11 cellular contexts compared by ENCODE assay signal in genomic region chr9:124593080-124594058, GRCh38.
DNase-seq lines count a peak whose midpoint lies in the region; ATAC-seq and TF ChIP-seq lines count a peak whose summit lies in the region.
"Had no signal": no experiment of that assay in that cellular context is flagged by ENCODE, and none has a peak within 500 bp of the region (broad histone marks: within the 10 kb centered on the region; RNA-seq: fewer than 3 reads in every experiment).

No MANE protein-coding gene starts in this region.

- H4K5ac ChIP-seq in H9 (ENCODE audit: insufficient read length, low read depth, low read length): no peak overlapping the region

- H4K8ac ChIP-seq in H9 (replicated peaks; ENCODE audit: insufficient read length, low read depth, low read length): no peak overlapping the region

- peaks cover 25% of the 10 kb centered on the region for H3K4me1 ChIP-seq in H9 (ENCODE audit: insufficient read depth, low read length)
- H3K4me1 ChIP-seq in SJCRH30: peaks cover 15% of the 10 kb centered on the region

- H3K9ac ChIP-seq in H9 (ENCODE audit: extremely low read depth, insufficient read length, low read length): peak overlapping the region; percentile 30

- no peak overlapping the region for H4K91ac ChIP-seq in H9 (ENCODE audit: insufficient read length, low read depth, low read length)

- no peak overlapping the region for H2BK15ac ChIP-seq in H9 (ENCODE audit: low read depth, low read length)

- H3K27ac ChIP-seq in H9 (ENCODE audit: insufficient read length, low read depth, low read length) (peak overlapping the region; percentile 89), SJCRH30 (peak overlapping the region; percentile 6; the same call in 1 of the 2 replicates)

- H2BK20ac ChIP-seq in H9 (ENCODE audit: low read depth, low read length, poor library complexity, severe bottlenecking): no peak overlapping the region

- no peak for ATAC-seq in GM19351 (IDR thresholded peaks at IDR 0.05; ENCODE audit: unreplicated experiment)
- no peak for ATAC-seq in left cardiac atrium
- ATAC-seq: activated T-cell treated with anti-CD3 and anti-CD28 coated beads, Interleukin-2, amount 50 U/mL, for 4 hours had no signal

- peak overlapping the region; percentile 84 for H3K4me2 ChIP-seq in H9 (ENCODE audit: insufficient read depth, insufficient read length, low read length)

- peaks cover 2% of the 10 kb centered on the region for H3K23me2 ChIP-seq in H9 (ENCODE audit: insufficient read length, low read depth, low read length, poor library complexity, severe bottlenecking)

- H3K4me3 ChIP-seq in SJCRH30: peak overlapping the region; percentile 20
- peak overlapping the region; percentile 19 for H3K4me3 ChIP-seq in retinal pigment epithelial cell (ENCODE audit: low read length)

- H3K9me3 Mint-ChIP-seq in H9: peaks cover 0 to 3% of the 10 kb centered on the region in 2 experiments; a peak in 1 of 5 replicates
- H3K9me3 Mint-ChIP-seq: activated T-cell treated with anti-CD3 and anti-CD28 coated beads, Interleukin-2, amount 50 U/mL, for 4 hours had no signal

- peaks cover 0 to 3% (median 2%) of the 10 kb centered on the region in 3 experiments; a peak in 1 of 7 replicates for H3K36me3 Mint-ChIP-seq in H9 (ENCODE audit: insufficient read depth in 1 of 3, low read depth in 3 of 3)

- H3K4me1 Mint-ChIP-seq in H9: peaks cover 74 to 81% of the 10 kb centered on the region in 2 experiments

- peak overlapping the region; percentile 58 for H3K18ac ChIP-seq in H9 (ENCODE audit: insufficient read length, low read depth, low read length)

- no peaks in the 10 kb centered on the region; the same call in 1 of the 2 replicates for H3K27me3 Mint-ChIP-seq in H9 (ENCODE audit: low read depth)

- H2AK5ac ChIP-seq in H9 (ENCODE audit: insufficient read length, low read length): no peak overlapping the region

- no peak overlapping the region for H3K14ac ChIP-seq in H9 (ENCODE audit: insufficient read depth, low read length)

- no peaks in the 10 kb centered on the region for H3K36me3 ChIP-seq in SJCRH30

- TF ChIP-seq CTCF in H9 (conservative IDR thresholded peaks at IDR 0.05): no peak
- TF ChIP-seq CTCF in retinal pigment epithelial cell (conservative IDR thresholded peaks at IDR 0.05; ENCODE audit: low read depth, low read length): no peak

- no peak overlapping the region for H2BK5ac ChIP-seq in H9 (ENCODE audit: insufficient read length, low read length)

- no peak overlapping the region for H2BK120ac ChIP-seq in H9 (ENCODE audit: low read depth, low read length, poor library complexity, severe bottlenecking)

- no CpG with 5 or more reads among the region's 9 CpGs for WGBS in H9 (ENCODE audit: extremely low coverage, insufficient read length, low lambda C conversion rate)

- no peaks in the 10 kb centered on the region; the same call in 1 of the 2 replicates for H3K79me2 ChIP-seq in H9 (ENCODE audit: insufficient read depth, low read length)

- H3K4me3 Mint-ChIP-seq in H9: peak overlapping the region; percentile 63 to 77
- H3K4me3 Mint-ChIP-seq: activated T-cell treated with anti-CD3 and anti-CD28 coated beads, Interleukin-2, amount 50 U/mL, for 4 hours had no signal

- H2BK12ac ChIP-seq in H9 (ENCODE audit: insufficient read length, low read depth, low read length): no peak overlapping the region

- no peak overlapping the region for H2AFZ ChIP-seq in H9 (ENCODE audit: low read length)

- intact Hi-C loops in left cardiac atrium (cut with DNase I): no loop called here

- no peak overlapping the region for H3K56ac ChIP-seq in H9 (ENCODE audit: insufficient read length, low read depth, low read length)

- H3T11ph ChIP-seq in H9 (ENCODE audit: low read length): no peak overlapping the region

- DNase-seq in H9 (peak; percentile 64), SJCRH30 (peak; percentile 18 to 49), foreskin melanocyte (peak; percentile 75), retinal pigment epithelial cell (ENCODE audit: low read depth) (no peak), left cardiac atrium (no peak), SIG-M5 treated with dmso at 0.1 percent for 504 hours (lab: John Stamatoyannopoulos, UW; ENCODE audit: unreplicated experiment) (no peak)
- DNase-seq: activated T-cell treated with anti-CD3 and anti-CD28 coated beads, Interleukin-2, amount 50 U/mL, for 4 hours; cortex of kidney; kidney; T-helper 9 cell had no signal

- H4K20me1 ChIP-seq in H9 (ENCODE audit: control insufficient read depth, insufficient read depth, insufficient read length): no peaks in the 10 kb centered on the region

- no peak overlapping the region for H3K4ac ChIP-seq in H9 (ENCODE audit: low read depth, low read length)

- H3K27ac Mint-ChIP-seq in H9: peak overlapping the region; percentile 95 to 99 (median 99)

- H3K27me3 ChIP-seq in H9 (ENCODE audit: insufficient read depth, low read length) (no peaks in the 10 kb centered on the region), SJCRH30 (no peaks in the 10 kb centered on the region)

- no peaks in the 10 kb centered on the region for H3K9me3 ChIP-seq in H9 (ENCODE audit: control insufficient read depth, low read depth, low read length)
- no peaks in the 10 kb centered on the region for H3K9me3 ChIP-seq in SJCRH30 (replicated peaks)

- peaks cover 3% of the 10 kb centered on the region for H3K79me1 ChIP-seq in H9 (ENCODE audit: insufficient read depth, low read depth, low read length, poor library complexity, severe bottlenecking)

- H3K23ac ChIP-seq in H9 (ENCODE audit: insufficient read length, low read depth, low read length): no peak overlapping the region

Comparison
In these comparisons a context has a peak if more than half of its experiments do, and no peak if none do; other contexts are left out.
1. DNase-seq: peak in H9 (single experiment), SJCRH30 (2 of 2) and foreskin melanocyte (single experiment); none in retinal pigment epithelial cell (single experiment), left cardiac atrium (single experiment) and SIG-M5 treated with dmso at 0.1 percent for 504 hours (single experiment).